In genomic region chr6:14584450-14584849, GRCh38 we compare ENCODE assay signal across 13 cellular contexts.
DNase-seq lines count a peak whose midpoint lies in the region; TF ChIP-seq lines count a peak whose summit lies in the region.
"Had no signal": no experiment of that assay in that cellular context is flagged by ENCODE, and none has a peak within 500 bp of the region (broad histone marks: within the 10 kb centered on the region; RNA-seq: fewer than 3 reads in every experiment).

No MANE protein-coding gene starts in this region.

- no peak for TF ChIP-seq POLR2A in adrenal gland (IDR thresholded peaks at IDR 0.05)

- H3K4me1 ChIP-seq in fibroblast of lung (ENCODE audit: control insufficient read depth, extremely low read depth, insufficient read depth, low read length), result no peaks in the 10 kb centered on the region
- no peaks in the 10 kb centered on the region for H3K4me1 ChIP-seq in osteoblast (ENCODE audit: insufficient read depth, low read length)
- H3K4me1 ChIP-seq in adrenal gland (replicated peaks in 1 of 2), result no peaks in the 10 kb centered on the region

- in situ Hi-C loops in G401 (cut with HindIII; ENCODE audit: low sequenced_read_pairs), result no loop called here

- H3K79me2 ChIP-seq in fibroblast of lung (ENCODE audit: control insufficient read depth, insufficient read depth, low read length) (no peaks in the 10 kb centered on the region), osteoblast (ENCODE audit: insufficient read depth, low read length) (no peaks in the 10 kb centered on the region)

- intact Hi-C loops in adrenal gland (cut with DNase I), result no loop called here

- H3K4me3 ChIP-seq in fibroblast of lung (replicated peaks in 1 of 4; ENCODE audit: control extremely low read depth in 1 of 4, insufficient read depth in 1 of 4, low read depth in 3 of 4, low read length in 4 of 4), result no peak overlapping the region
- H3K4me3 ChIP-seq in osteoblast (ENCODE audit: insufficient read depth, low read length), result no peak overlapping the region
- no peak overlapping the region for H3K4me3 ChIP-seq in adrenal gland

- H3K27ac ChIP-seq in fibroblast of lung (ENCODE audit: insufficient read depth, low read length) (no peak overlapping the region), osteoblast (ENCODE audit: low read depth, low read length) (no peak overlapping the region), adrenal gland (no peak overlapping the region)

- H4K20me1 ChIP-seq in fibroblast of lung (ENCODE audit: control insufficient read depth, extremely low read depth, insufficient read depth, low read length) (no peaks in the 10 kb centered on the region), osteoblast (ENCODE audit: insufficient read depth, low read length) (no peaks in the 10 kb centered on the region)

- peak in 1 of 2 donors; percentile 14 for TF ChIP-seq CTCF in fibroblast of lung (conservative IDR thresholded peaks at IDR 0.05 in 1 of 2, IDR thresholded peaks at IDR 0.05 in 1 of 2; ENCODE audit: low read depth in 1 of 2, low read length in 2 of 2)
- TF ChIP-seq CTCF in osteoblast (IDR thresholded peaks at IDR 0.05; ENCODE audit: extremely low read depth, low read depth, low read length), result peak; percentile 38
- no peak for TF ChIP-seq CTCF in adrenal gland (IDR thresholded peaks at IDR 0.05)

- no peaks in the 10 kb centered on the region for H3K27me3 ChIP-seq in fibroblast of lung (ENCODE audit: control insufficient read depth, insufficient read depth, low read length)
- no peaks in the 10 kb centered on the region for H3K27me3 ChIP-seq in osteoblast (ENCODE audit: insufficient read depth, low read length)
- no peaks in the 10 kb centered on the region for H3K27me3 ChIP-seq in adrenal gland

- WGBS in adrenal gland, 4 donors, result 61 to 72% (median 64%) methylated on average over 5 of the region's 5 CpGs

- DNase-seq in G401 (ENCODE audit: low spot score) (peak; percentile 23), NCI-H146 treated with DMSO at 0.1 percent for 48 hours (lab: John Stamatoyannopoulos, UW; ENCODE audit: unreplicated experiment) (peak; percentile 37), fibroblast of lung (ENCODE audit: low read depth in 2 of 2) (peak; percentile 11 to 15), osteoblast (ENCODE audit: insufficient read length, low spot score, missing footprints) (no peak), SHP77 treated with DMSO at 0.1 percent for 48 hours (lab: John Stamatoyannopoulos, UW) (no peak), adrenal gland (no peak)
- no peak for DNase-seq in activated CD4-positive, alpha-beta T cell treated with anti-CD3 and anti-CD28 coated beads, Interleukin-2, amount 50 U/mL, for 48 hours
- DNase-seq: activated naive CD4-positive, alpha-beta T cell treated with anti-CD3 and anti-CD28 coated beads, Interleukin-2, amount 10 ng/mL, durations not matched to agents 7 days and 5 days; CD4-positive, alpha-beta memory T cell; endodermal cell; GF-D8; NCI-H1105; NCI-H345 had no signal

- H3K4me2 ChIP-seq in fibroblast of lung (ENCODE audit: extremely low read depth, insufficient read depth, low read length), result no peak overlapping the region
- H3K4me2 ChIP-seq in osteoblast (ENCODE audit: insufficient read depth, low read length), result no peak overlapping the region

- H3K9ac ChIP-seq in fibroblast of lung (ENCODE audit: insufficient read depth, low read length), result no peak overlapping the region

- H2AFZ ChIP-seq in fibroblast of lung (ENCODE audit: low read length), result no peak overlapping the region
- no peak overlapping the region for H2AFZ ChIP-seq in osteoblast (ENCODE audit: low read length)

- H3K36me3 ChIP-seq in fibroblast of lung (ENCODE audit: control insufficient read depth, insufficient read depth, low read length), result no peaks in the 10 kb centered on the region
- no peaks in the 10 kb centered on the region for H3K36me3 ChIP-seq in osteoblast (ENCODE audit: insufficient read depth, low read length)
- H3K36me3 ChIP-seq in adrenal gland (replicated peaks in 1 of 2), result no peaks in the 10 kb centered on the region

- H3K9me3 ChIP-seq in fibroblast of lung (ENCODE audit: control insufficient read depth, insufficient read depth, low read depth, low read length), result no peaks in the 10 kb centered on the region
- H3K9me3 ChIP-seq in osteoblast (ENCODE audit: low read depth, low read length), result no peaks in the 10 kb centered on the region
- H3K9me3 ChIP-seq in adrenal gland (replicated peaks in 1 of 3), result no peaks in the 10 kb centered on the region

Comparison
In these comparisons a context has a peak if more than half of its experiments do, and no peak if none do; other contexts are left out.
1. DNase-seq: peak in G401 (single experiment), NCI-H146 treated with DMSO at 0.1 percent for 48 hours (single experiment) and fibroblast of lung (2 of 2); none in osteoblast (single experiment), activated CD4-positive, alpha-beta T cell treated with anti-CD3 and anti-CD28 coated beads, Interleukin-2, amount 50 U/mL, for 48 hours (0 of 2), SHP77 treated with DMSO at 0.1 percent for 48 hours (single experiment) and adrenal gland (0 of 7).